25 cellular contexts compared by ENCODE assay signal in the genomic region with DNA sequence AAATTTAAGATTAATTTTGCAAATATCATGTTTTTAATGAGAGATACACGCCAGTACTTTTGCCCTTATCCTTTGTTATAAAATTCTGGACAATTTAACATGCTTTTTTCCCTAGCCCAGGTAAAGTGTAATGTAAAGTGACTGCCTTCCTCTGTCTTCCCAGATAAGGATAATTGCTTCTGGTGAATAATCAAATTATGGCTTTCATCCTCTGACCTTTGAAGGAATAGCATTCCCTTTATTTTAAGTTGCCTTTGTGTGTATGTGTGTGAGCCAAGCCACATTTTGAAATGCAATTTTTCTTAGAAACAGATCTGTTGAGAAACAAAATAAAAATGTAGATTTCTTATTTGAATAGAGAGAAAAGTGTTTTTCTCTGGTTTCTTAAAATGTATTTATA.
"Had no signal": no experiment of that assay in that cellular context is flagged by ENCODE, and none has a peak within 500 bp of the region (broad histone marks: within the 10 kb centered on the region; RNA-seq: fewer than 3 reads in every experiment).

No MANE protein-coding gene starts in this region.

- ATAC-seq: activated CD8-positive, alpha-beta T cell treated with anti-CD3 and anti-CD28 coated beads for 36 hours; esophagus mucosa; left cardiac atrium; left ventricle myocardium superior; right cardiac atrium; upper lobe of right lung had no signal

- H3K36me3 Mint-ChIP-seq: activated naive CD8-positive, alpha-beta T cell had no signal

- H3K9me3 Mint-ChIP-seq: activated B cell treated with CpG ODN at 0.5 μM for 24 hours; activated CD8-positive, alpha-beta T cell treated with anti-CD3 and anti-CD28 coated beads for 36 hours; endodermal cell; nephron had no signal

- H3K4me3 ChIP-seq: ascending aorta, suprapubic skin, tibial artery, upper lobe of right lung had no signal

- H3K4me1 ChIP-seq: ascending aorta, suprapubic skin, tibial artery, upper lobe of right lung had no signal

- H3K27me3 Mint-ChIP-seq: activated B cell treated with CpG ODN at 0.5 μM for 24 hours; activated CD8-positive, alpha-beta T cell treated with anti-CD3 and anti-CD28 coated beads for 36 hours; activated naive CD8-positive, alpha-beta T cell had no signal

- DNase-seq: activated B cell treated with CpG ODN at 0.5 μM for 24 hours; activated CD4-positive, alpha-beta T cell treated with anti-CD3 and anti-CD28 coated beads, Interleukin-2, amount 50 U/mL, for 1 hour; activated CD8-positive, alpha-beta T cell treated with anti-CD3 and anti-CD28 coated beads for 36 hours; activated effector memory CD4-positive, alpha-beta T cell treated with Interleukin-2 at 50 U/mL for 16 hours; activated naive CD4-positive, alpha-beta T cell treated with Interleukin-2 at 50 U/mL for 16 hours; activated T-cell treated with anti-CD3 and anti-CD28 coated beads, Interleukin-2, amount 50 U/mL, for 48 hours; caudate nucleus; endodermal cell; head of caudate nucleus; hippocampal formation; left cardiac atrium; left ventricle myocardium superior; posterior cingulate gyrus; right cardiac atrium; stimulated activated CD4-positive, alpha-beta T cell treated with anti-CD3 and anti-CD28 coated beads, Interleukin-15, amount 100 ng/mL, for 24 hours; stimulated activated CD4-positive, alpha-beta T cell treated with anti-CD3 and anti-CD28 coated beads, Interleukin-2, amount 100 ng/mL, for 24 hours; stimulated activated naive CD4-positive, alpha-beta T cell; tibial artery; upper lobe of right lung had no signal

- H3K9me3 ChIP-seq: ascending aorta, suprapubic skin, tibial artery, upper lobe of right lung had no signal

- H3K36me3 ChIP-seq: ascending aorta, suprapubic skin, tibial artery, upper lobe of right lung had no signal

- H3K27ac ChIP-seq: ascending aorta, suprapubic skin, tibial artery, upper lobe of right lung had no signal

- FAIRE-seq: keratinocyte had no signal

- H3K4me3 Mint-ChIP-seq: activated B cell treated with CpG ODN at 0.5 μM for 24 hours; activated CD8-positive, alpha-beta T cell treated with anti-CD3 and anti-CD28 coated beads for 36 hours; activated naive CD8-positive, alpha-beta T cell; endodermal cell; nephron had no signal

- H3K27me3 ChIP-seq: ascending aorta, suprapubic skin, tibial artery, upper lobe of right lung had no signal

- H3K27ac Mint-ChIP-seq: activated B cell treated with CpG ODN at 0.5 μM for 24 hours; activated CD8-positive, alpha-beta T cell treated with anti-CD3 and anti-CD28 coated beads for 36 hours; activated naive CD8-positive, alpha-beta T cell; endodermal cell had no signal
